ENCODE assay signal across 8 cellular contexts in the genomic region with DNA sequence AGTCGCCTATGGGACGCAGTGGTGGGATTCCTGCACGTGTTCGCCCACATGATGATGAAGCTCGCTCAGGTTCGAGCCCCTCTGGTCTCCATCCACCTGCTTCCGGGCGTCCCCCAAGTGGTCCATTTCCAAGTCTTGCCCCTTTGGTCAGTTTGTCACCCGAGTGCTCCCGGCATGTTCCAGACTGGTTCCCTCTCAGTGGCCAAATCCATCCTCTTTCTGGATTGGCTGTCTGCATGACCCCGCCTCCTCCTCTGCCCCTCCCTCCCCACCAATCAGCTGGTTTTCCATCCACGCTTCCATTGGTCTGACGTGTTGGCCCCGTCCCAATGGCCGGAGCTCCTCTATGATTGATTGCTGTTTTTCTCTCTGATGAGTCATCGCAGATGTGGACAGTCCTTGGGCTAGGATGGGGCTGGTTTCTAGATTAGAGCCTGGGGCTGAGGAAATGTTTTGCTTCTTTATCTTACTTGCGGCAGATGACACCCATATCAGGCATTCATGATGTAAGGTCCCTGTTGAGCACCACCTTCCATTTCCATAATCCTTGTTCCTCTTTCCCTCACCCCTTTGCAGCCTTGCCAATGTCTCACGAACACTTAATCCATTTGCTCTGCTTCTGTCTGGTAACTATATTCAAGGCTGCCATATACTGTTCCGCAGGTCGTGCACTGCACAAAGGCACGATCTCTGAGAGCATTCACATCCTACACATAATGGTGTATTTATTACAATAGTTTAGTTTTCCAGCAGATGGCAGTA.
A peak's percentile ranks its signal among the peaks of the same experiment; 100 is the strongest.
DNase-seq lines count a peak whose midpoint lies in the region; ATAC-seq, FAIRE-seq and TF ChIP-seq lines count a peak whose summit lies in the region.

No MANE protein-coding gene starts in this region.

- FAIRE-seq in K562 (lab: Jason Lieb, UNC): peak; percentile 100

- peak overlapping the region; percentile 61 for H3K27ac Mint-ChIP-seq in activated CD4-positive, alpha-beta T cell treated with anti-CD3 and anti-CD28 coated beads for 36 hours

- no peaks in the 10 kb centered on the region for H3K36me3 Mint-ChIP-seq in activated CD4-positive, alpha-beta T cell treated with anti-CD3 and anti-CD28 coated beads for 36 hours (ENCODE audit: low read depth)

- peaks cover 15% of the 10 kb centered on the region for H3K4me1 ChIP-seq in Panc1 (ENCODE audit: control insufficient read depth, insufficient read depth, low read length)
- peaks cover 16 to 23% of the 10 kb centered on the region in 2 experiments for H3K4me1 ChIP-seq in K562 (replicated peaks in 1 of 2; ENCODE audit: control insufficient read depth in 2 of 2, insufficient read depth in 2 of 2, low read length in 2 of 2)
- H3K4me1 ChIP-seq in spleen: peaks cover 9 to 34% (median 19%) of the 10 kb centered on the region in 6 donors

- ATAC-seq in activated CD4-positive, alpha-beta T cell treated with anti-CD3 and anti-CD28 coated beads for 36 hours: peak; percentile 89
- ATAC-seq in HG03439 (IDR thresholded peaks at IDR 0.05; ENCODE audit: unreplicated experiment) (peak; percentile 64), Panc1 (peak; percentile 93), K562 (peak; percentile 96)

- WGBS in K562 (ENCODE audit: insufficient coverage, low coverage, missing lambda C conversion rate): under 1% methylated on average over 21 of the region's 21 CpGs
- 24 to 63% (median 55%) methylated on average over 19 to 21 of the region's 21 CpGs for WGBS in spleen, 5 donors

- H3K27me3 ChIP-seq in Panc1 (ENCODE audit: control insufficient read depth, insufficient read depth, low read length): peaks cover 3% of the 10 kb centered on the region; the same call in 1 of the 2 replicates
- no peaks in the 10 kb centered on the region for H3K27me3 ChIP-seq in K562 (ENCODE audit: control insufficient read depth in 2 of 2, insufficient read depth in 2 of 2, low read length in 2 of 2)
- no peaks in the 10 kb centered on the region for H3K27me3 ChIP-seq in spleen (replicated peaks in 1 of 7)

- H3K4me3 ChIP-seq in Panc1 (ENCODE audit: low read depth in 2 of 2, low read length in 2 of 2) (peak overlapping the region; percentile 25 to 50), K562 (peak overlapping the region; percentile 56), spleen (peak overlapping the region in 2 of 8 donors; percentile 34 to 52)

- POLR2A ChIA-PET in activated CD4-positive, alpha-beta T cell treated with anti-CD3 and anti-CD28 coated beads for 36 hours (lab: Charles Lee): no interaction called here
- POLR2A ChIA-PET in Panc1 (lab: Charles Lee) (interaction anchor here (0.6 to 0.9 kb wide), 6 partner anchors 20 to 1297 kb away, joined by 3 to 7 read pairs (median 4); partner anchors contain the start of gene EIF3K), K562 (lab: Yijun Ruan, JAX) (interaction anchor here (0.5 to 1.3 kb wide), 13 partner anchors 9 to 802 kb away, joined by 3 to 11 read pairs (median 4); partner anchors contain the start of genes EIF3K and NFKBIB)

- TF ChIP-seq POLR2A in K562 (conservative IDR thresholded peaks at IDR 0.05) (peak; percentile 90), spleen (IDR thresholded peaks at IDR 0.05) (no peak)

- no peaks in the 10 kb centered on the region for H3K9me1 ChIP-seq in K562 (ENCODE audit: control insufficient read depth, insufficient read depth, low read length)

- no peaks in the 10 kb centered on the region for H3K27me3 Mint-ChIP-seq in activated CD4-positive, alpha-beta T cell treated with anti-CD3 and anti-CD28 coated beads for 36 hours

- peak overlapping the region; percentile 78 to 92 for H3K9ac ChIP-seq in K562 (ENCODE audit: insufficient read depth in 1 of 2, low read depth in 2 of 2, low read length in 2 of 2)

- TF ChIP-seq CTCF in Panc1 (IDR thresholded peaks at IDR 0.05) (no peak), K562 (IDR thresholded peaks at IDR 0.05 in 2 of 3, conservative IDR thresholded peaks at IDR 0.05 in 1 of 3; ENCODE audit: insufficient read depth in 2 of 3, low read depth in 1 of 3, low read length in 3 of 3) (peak; percentile 64 to 84 (median 82); a peak in 5 of 6 replicates), spleen (IDR thresholded peaks at IDR 0.05 in 8 of 11, conservative IDR thresholded peaks at IDR 0.05 in 3 of 11) (peak; percentile 17 to 77 (median 63))

- peak overlapping the region; percentile 95 for H3K4me2 ChIP-seq in K562 (ENCODE audit: insufficient read depth, low read length)

- intact Hi-C loops in activated CD4-positive, alpha-beta T cell treated with anti-CD3 and anti-CD28 coated beads for 36 hours (cut with DNase I, micrococcal nuclease): loop anchor here (1.0 kb wide), 4 partner anchors 74 to 386 kb away; partner anchors contain the start of genes EIF3K (in 1 of the 2), MRPS12 (in 1 of the 2) and SARS2 (in 1 of the 2)
- intact Hi-C loops in Panc1 (cut with micrococcal nuclease; ENCODE audit: unreplicated experiment) (loop anchor here (1.0 to 10.0 kb wide), 3 partner anchors 73 to 391 kb away; partner anchors contain the start of genes EIF3K, MAP4K1, MRPS12 and SARS2), K562 (cut with micrococcal nuclease) (loop anchor here (1.0 to 10.0 kb wide), 4 partner anchors 29 to 191 kb away; partner anchors contain the start of gene EIF3K), spleen (cut with DNase I; ENCODE audit: low total_unique reads) (no loop called here)

- H3K36me3 ChIP-seq in Panc1 (ENCODE audit: control insufficient read depth, insufficient read depth, low read length) (no peaks in the 10 kb centered on the region), K562 (ENCODE audit: control insufficient read depth, insufficient read depth, low read length) (no peaks in the 10 kb centered on the region), spleen (no peaks in the 10 kb centered on the region)

- peaks cover 27% of the 10 kb centered on the region for H3K4me1 Mint-ChIP-seq in activated CD4-positive, alpha-beta T cell treated with anti-CD3 and anti-CD28 coated beads for 36 hours

- no TSS peak for BruUV-seq in Panc1 (replicated peaks; lab: Mats Ljungman, UMichigan)
- no TSS peak for BruUV-seq in K562 (replicated peaks; lab: Mats Ljungman, UMichigan)

- TF ChIP-seq RAD21 in K562 (CRISPR knock-in tag; conservative IDR thresholded peaks at IDR 0.05 in 1 of 2, IDR thresholded peaks at IDR 0.05 in 1 of 2): peak; percentile 85 to 88

- H3K9me3 ChIP-seq in Panc1 (ENCODE audit: control insufficient read depth, insufficient read depth, low read depth, low read length) (no peaks in the 10 kb centered on the region), K562 (replicated peaks; ENCODE audit: control insufficient read depth, insufficient read depth, low read depth, low read length) (no peaks in the 10 kb centered on the region), spleen (no peaks in the 10 kb centered on the region)

- peaks cover 2% of the 10 kb centered on the region for H3K9me3 Mint-ChIP-seq in activated CD4-positive, alpha-beta T cell treated with anti-CD3 and anti-CD28 coated beads for 36 hours (ENCODE audit: low read depth)

- in situ Hi-C loops in Panc1 (cut with HindIII; ENCODE audit: low pct_unique_long_range_greater_than_20kb, low sequenced_read_pairs) (loop anchor here (10.0 kb wide), 2 partner anchors 741 to 1751 kb away; no protein-coding TSS in a partner anchor), K562 (cut with MboI) (no loop called here)

- peak overlapping the region; percentile 96 for H2AFZ ChIP-seq in K562 (ENCODE audit: low read depth, low read length)

- CTCF ChIA-PET in activated CD4-positive, alpha-beta T cell treated with anti-CD3 and anti-CD28 coated beads for 36 hours (lab: Charles Lee): interaction anchor here (0.6 to 2.7 kb wide), 13 partner anchors 9 to 396 kb away, joined by 3 to 32 read pairs (median 4); partner anchors contain the start of genes EIF3K and FAM98C
- CTCF ChIA-PET in Panc1 (lab: Charles Lee): interaction anchor here (0.6 to 2.6 kb wide), 16 partner anchors 13 to 1761 kb away, joined by 3 to 66 read pairs (median 5); partner anchors contain the start of genes ACTN4 and EIF3K
- CTCF ChIA-PET in K562 (lab: Yijun Ruan, JAX; ENCODE audit: low intra/inter-chr PET ratio): interaction anchor here (0.6 to 2.3 kb wide), 5 partner anchors 91 to 386 kb away, joined by 4 to 12 read pairs (median 5); partner anchors contain the start of genes MRPS12 and SARS2

- no peaks in the 10 kb centered on the region for H4K20me1 ChIP-seq in K562 (replicated peaks; ENCODE audit: control insufficient read depth, insufficient read depth, low read length)

- DNase-seq in activated CD4-positive, alpha-beta T cell treated with anti-CD3 and anti-CD28 coated beads for 36 hours: peak; percentile 72
- DNase-seq in activated CD4-positive, alpha-beta T cell treated with anti-CD3 and anti-CD28 coated beads, Interleukin-2, amount 50 U/mL, for 1 hour: no peak
- DNase-seq in Panc1 (ENCODE audit: low read depth, low spot score): peak; percentile 95
- DNase-seq in K562 (ENCODE audit: extremely low read depth in 1 of 4, low spot score in 3 of 4): peak; percentile 98 to 100 (median 98)
- peak; percentile 78 for DNase-seq in iPS-NIHi7 (ENCODE audit: extremely low spot score)
- DNase-seq in spleen: no peak
- no peak for DNase-seq in NK-92 treated with Interleukin-12 subunit alpha and Interleukin-12 subunit beta, amount 100 ng/mL, for 24 hours (lab: John Stamatoyannopoulos, UW)

- peaks cover 8% of the 10 kb centered on the region; the same call in 2 of the 3 replicates for H3K79me2 ChIP-seq in K562 (ENCODE audit: control insufficient read depth, insufficient read depth, low read length)

- H3K4me3 Mint-ChIP-seq in activated CD4-positive, alpha-beta T cell treated with anti-CD3 and anti-CD28 coated beads for 36 hours: peak overlapping the region; percentile 63

- TF ChIP-seq EP300 in K562 (IDR thresholded peaks at IDR 0.05; ENCODE audit: low read length): peak; percentile 90

- peak overlapping the region; percentile 32 for H3K27ac ChIP-seq in Panc1 (ENCODE audit: low read length)
- peak overlapping the region; percentile 92 for H3K27ac ChIP-seq in K562 (ENCODE audit: extremely low read depth, low read depth, low read length)
- peak overlapping the region in 4 of 8 donors; percentile 20 to 48 (median 34) for H3K27ac ChIP-seq in spleen

TF ChIP-seq in K562, 482 proteins besides CTCF, POLR2A, EP300 and RAD21 (continues in another document):
- TF ChIP-seq ZNF212 (CRISPR knock-in tag; IDR thresholded peaks at IDR 0.05): no peak
- TF ChIP-seq NCOA2 (IDR thresholded peaks at IDR 0.05; ENCODE audit: partially characterized antibody in 2 of 2): no peak
- TF ChIP-seq, protein P1, sequence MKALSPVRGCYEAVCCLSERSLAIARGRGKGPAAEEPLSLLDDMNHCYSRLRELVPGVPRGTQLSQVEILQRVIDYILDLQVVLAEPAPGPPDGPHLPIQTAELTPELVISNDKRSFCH (CRISPR knock-in tag; IDR thresholded peaks at IDR 0.05): no peak
- TF ChIP-seq, protein P1 (tag; IDR thresholded peaks at IDR 0.05): no peak; the same call in 1 of the 2 replicates
- TF ChIP-seq ZNF311 (CRISPR knock-in tag; IDR thresholded peaks at IDR 0.05): no peak
- TF ChIP-seq PML (IDR thresholded peaks at IDR 0.05; ENCODE audit: low read length): peak; percentile 92
- TF ChIP-seq ZNF232 (CRISPR knock-in tag; IDR thresholded peaks at IDR 0.05): no peak
- TF ChIP-seq SRSF7 (optimal IDR thresholded peaks at IDR 0.05; ENCODE audit: low read depth, low read length): no peak

Comparison
In these comparisons a context has a peak if more than half of its experiments do, and no peak if none do; other contexts are left out.
1. DNase-seq: peak in activated CD4-positive, alpha-beta T cell treated with anti-CD3 and anti-CD28 coated beads for 36 hours (single experiment), Panc1 (single experiment), K562 (4 of 4) and iPS-NIHi7 (single experiment); none in activated CD4-positive, alpha-beta T cell treated with anti-CD3 and anti-CD28 coated beads, Interleukin-2, amount 50 U/mL, for 1 hour (single experiment), spleen (single experiment) and NK-92 treated with Interleukin-12 subunit alpha and Interleukin-12 subunit beta, amount 100 ng/mL, for 24 hours (single experiment).
2. Peak in every context shown above with its lines, with median percentiles within 50 percentile points of each other: ATAC-seq.